Comparison of ENCODE assay signal across 8 cellular contexts in the genomic region with DNA sequence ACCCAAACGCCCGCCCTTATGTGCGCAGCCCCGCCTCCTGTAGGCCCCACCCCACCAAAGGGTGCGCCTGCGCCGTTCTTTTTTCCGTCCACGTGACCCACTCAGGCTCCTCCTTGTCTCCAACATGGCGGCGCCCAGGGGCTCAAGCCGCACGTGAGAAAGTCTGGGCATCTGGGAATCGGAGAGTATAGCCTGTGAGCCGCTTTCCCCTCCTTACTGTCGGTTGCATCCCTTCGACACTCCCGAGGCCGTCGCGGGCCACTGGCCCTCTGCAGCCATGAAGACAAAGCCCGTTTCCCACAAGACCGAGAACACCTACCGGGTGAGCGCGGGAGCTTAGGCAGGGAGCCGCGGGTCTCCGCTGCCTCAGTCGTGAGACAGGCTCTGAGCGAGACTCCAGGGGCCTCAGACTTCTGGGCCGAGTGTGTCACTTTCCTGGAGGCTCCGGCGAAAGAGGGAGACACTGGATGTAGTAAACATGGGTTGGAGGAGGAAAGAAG. TPM values are rescaled to one million over a fixed set of nuclear protein-coding genes. Genes with fewer than 3 reads are reported as not detected.
DNase-seq lines count a peak whose midpoint lies in the region; ATAC-seq and TF ChIP-seq lines count a peak whose summit lies in the region.

A gene (plus strand): TSS at position 100 of the 500 bp plus-strand sequence. CDS start 178 bp downstream, at position 278.

- H3K9me3 ChIP-seq in IMR-90 (ENCODE audit: control insufficient read depth, insufficient read depth, low read length), result no peaks in the 10 kb centered on the region

- no peak within 1 kb of the TSS for H2BK5ac ChIP-seq in IMR-90 (ENCODE audit: low read depth, low read length, poor library complexity, severe bottlenecking)

- peak within 1 kb of the TSS; percentile 60; the same call in 1 of the 2 replicates for H3K56ac ChIP-seq in IMR-90 (ENCODE audit: extremely low read depth, insufficient read depth, low read length)

- H4K8ac ChIP-seq in IMR-90 (ENCODE audit: low read depth in 2 of 2, low read length in 2 of 2), result peak within 1 kb of the TSS; percentile 55 to 90

- 0% methylated on average over 2 of the region's 34 CpGs; no CpG with 5 or more reads in 1 of the 2 experiments for WGBS in IMR-90 (ENCODE audit: extremely low coverage in 2 of 2, insufficient read length in 1 of 2), 2 experiments

- peaks cover 16 to 17% of the 10 kb centered on the region in 2 experiments for H3K79me1 ChIP-seq in IMR-90 (ENCODE audit: low read depth in 1 of 2, low read length in 2 of 2)

- H3K4me2 ChIP-seq in IMR-90 (ENCODE audit: low read depth, low read length), result peak within 1 kb of the TSS; percentile 69

- H2BK15ac ChIP-seq in IMR-90 (ENCODE audit: low read depth, low read length), result no peak within 1 kb of the TSS

- peak; percentile 65 for TF ChIP-seq POLR2A in IMR-90 (IDR thresholded peaks at IDR 0.05; ENCODE audit: low read depth, low read length)

- no peaks in the 10 kb centered on the region; the same call in 1 of the 2 replicates for H3K9me1 ChIP-seq in IMR-90 (ENCODE audit: insufficient read depth, low read length)

- no peak within 1 kb of the TSS for H3K18ac ChIP-seq in IMR-90 (ENCODE audit: low read depth, low read length)

- peak within 1 kb of the TSS; percentile 73; the same call in 1 of the 2 replicates for H4K5ac ChIP-seq in IMR-90 (ENCODE audit: low read depth, low read length)

- no peak within 1 kb of the TSS for H2BK120ac ChIP-seq in IMR-90 (ENCODE audit: low read depth, low read length)

- H2AFZ ChIP-seq in IMR-90 (replicated peaks; ENCODE audit: low read length, poor library complexity), result peak within 1 kb of the TSS; percentile 96

- ATAC-seq in GM21529 (IDR thresholded peaks at IDR 0.05; ENCODE audit: unreplicated experiment) (peak; percentile 99), IMR-90 (ENCODE audit: low read depth) (peak; percentile 100)

- H3K4ac ChIP-seq in IMR-90 (ENCODE audit: low read depth, low read length), result peak within 1 kb of the TSS; percentile 79

- peaks cover 2% of the 10 kb centered on the region; the same call in 1 of the 2 replicates for H3K36me3 ChIP-seq in IMR-90 (ENCODE audit: control insufficient read depth, insufficient read depth, low read length)

- peak within 1 kb of the TSS; percentile 74 for H2AK9ac ChIP-seq in IMR-90 (replicated peaks; ENCODE audit: low read depth, low read length, poor library complexity)

- no peak within 1 kb of the TSS for H2AK5ac ChIP-seq in IMR-90 (ENCODE audit: low read depth, low read length)

- DNase-seq in DMS114 treated with DMSO at 0.1 percent for 48 hours (lab: John Stamatoyannopoulos, UW; ENCODE audit: unreplicated experiment), result peak; percentile 87
- DNase-seq in IMR-90, result peak; percentile 82
- DNase-seq in OCI-M2 (lab: John Stamatoyannopoulos, UW; ENCODE audit: unreplicated experiment), result peak; percentile 51
- peak; percentile 92 for DNase-seq in activated T-cell treated with anti-CD3 and anti-CD28 coated beads for 24 hours (ENCODE audit: low read depth)
- DNase-seq in epithelial cell of prostate (ENCODE audit: low read depth, low spot score), result peak; percentile 40
- peak; percentile 94 for DNase-seq in mucosa of gallbladder (ENCODE audit: low spot score)
- peak; percentile 88 for DNase-seq in stimulated activated CD8-positive, alpha-beta memory T cell treated with anti-CD3 and anti-CD28 coated beads, Interleukin-4, amount 100 ng/mL, for 24 hours (ENCODE audit: low read depth)

- H3K4me3 ChIP-seq in IMR-90 (ENCODE audit: insufficient read depth, low read depth, low read length), result peak within 1 kb of the TSS; percentile 78

- H3K27me3 ChIP-seq in IMR-90 (ENCODE audit: control insufficient read depth, insufficient read depth, low read length), result peaks cover 4% of the 10 kb centered on the region

- CTCF ChIA-PET in IMR-90 (lab: Yijun Ruan, JAX), result interaction anchor here (0.7 kb wide), 1 partner anchor 338 kb away, joined by 3 read pairs; no protein-coding TSS in a partner anchor

- POLR2A ChIA-PET in IMR-90 (lab: Charles Lee; ENCODE audit: unreplicated experiment), result interaction anchor here (0.7 kb wide), 1 partner anchor 113 kb away, joined by 8 read pairs; no protein-coding TSS in a partner anchor

- peak within 1 kb of the TSS; percentile 85; the same call in 1 of the 2 replicates for H3K23ac ChIP-seq in IMR-90 (ENCODE audit: low read depth, low read length)

- dilution Hi-C loops in IMR-90 (cut with HindIII; ENCODE audit: low sequenced_read_pairs, unreplicated experiment), result no loop called here

- no peak for TF ChIP-seq RAD21 in IMR-90 (IDR thresholded peaks at IDR 0.05; ENCODE audit: low read length)

- intact Hi-C loops in IMR-90 (cut with micrococcal nuclease), result loop anchor here (5.0 kb wide), 2 partner anchors 153 to 453 kb away; no protein-coding TSS in a partner anchor

- H3K9ac ChIP-seq in IMR-90 (ENCODE audit: low read depth, low read length), result peak within 1 kb of the TSS; percentile 64

- BruUV-seq in IMR-90 (replicated peaks; lab: Mats Ljungman, UMichigan), result no TSS peak

- H2BK20ac ChIP-seq in IMR-90 (ENCODE audit: low read depth, low read length), result no peak within 1 kb of the TSS

- no peaks in the 10 kb centered on the region for H3K4me1 ChIP-seq in IMR-90 (ENCODE audit: control insufficient read depth, insufficient read depth, low read length)

- H4K20me1 ChIP-seq in IMR-90 (ENCODE audit: insufficient read depth, low read length), result no peaks in the 10 kb centered on the region

- no peak for TF ChIP-seq CTCF in IMR-90 (conservative IDR thresholded peaks at IDR 0.05; ENCODE audit: low read depth, low read length)

- H4K91ac ChIP-seq in IMR-90 (ENCODE audit: insufficient read depth, low read depth, low read length), result peak within 1 kb of the TSS; percentile 75; the same call in 1 of the 2 replicates

- H3K14ac ChIP-seq in IMR-90 (replicated peaks; ENCODE audit: low read depth, low read length), result peak within 1 kb of the TSS; percentile 54; the same call in 1 of the 2 replicates

- peak within 1 kb of the TSS; percentile 50; the same call in 1 of the 2 replicates for H3K27ac ChIP-seq in IMR-90 (ENCODE audit: insufficient read depth, low read length)
- no peak within 1 kb of the TSS for H3K27ac ChIP-seq in epithelial cell of prostate

- in situ Hi-C loops in IMR-90 (cut with MboI; ENCODE audit: low sequenced_read_pairs), result no loop called here

TF ChIP-seq in IMR-90, 13 proteins besides CTCF, POLR2A, EP300 and RAD21:
- TF ChIP-seq, protein P1, sequence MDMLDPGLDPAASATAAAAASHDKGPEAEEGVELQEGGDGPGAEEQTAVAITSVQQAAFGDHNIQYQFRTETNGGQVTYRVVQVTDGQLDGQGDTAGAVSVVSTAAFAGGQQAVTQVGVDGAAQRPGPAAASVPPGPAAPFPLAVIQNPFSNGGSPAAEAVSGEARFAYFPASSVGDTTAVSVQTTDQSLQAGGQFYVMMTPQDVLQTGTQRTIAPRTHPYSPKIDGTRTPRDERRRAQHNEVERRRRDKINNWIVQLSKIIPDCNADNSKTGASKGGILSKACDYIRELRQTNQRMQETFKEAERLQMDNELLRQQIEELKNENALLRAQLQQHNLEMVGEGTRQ (IDR thresholded peaks at IDR 0.05; ENCODE audit: low read depth, low read length), result peak; percentile 97
- TF ChIP-seq MAZ (IDR thresholded peaks at IDR 0.05; ENCODE audit: borderline replicate concordance, low read depth, low read length) (peak; percentile 59; the same call in 1 of the 2 replicates), MXI1 (IDR thresholded peaks at IDR 0.05; ENCODE audit: borderline replicate concordance, low read depth, low read length) (peak; percentile 100), BHLHE40 (IDR thresholded peaks at IDR 0.05; ENCODE audit: low read depth, low read length) (peak; percentile 84), SMC3 (IDR thresholded peaks at IDR 0.05; ENCODE audit: low read depth, low read length) (no peak), CHD1 (IDR thresholded peaks at IDR 0.05; ENCODE audit: low read depth, low read length) (no peak), RCOR1 (IDR thresholded peaks at IDR 0.05; ENCODE audit: insufficient replicate concordance, low read length) (no peak), FOS (IDR thresholded peaks at IDR 0.05; ENCODE audit: low read depth, low read length) (no peak)

RNA-seq across cellular contexts. Expression of the gene that starts here (rescaled TPM):
- total RNA-seq in IMR-90 (2012; rRNA removed) (22.0 and 29.7 TPM in 2 replicates), mucosa of gallbladder (6.3 TPM)
- polyA plus RNA-seq in IMR-90 (2012; rRNA removed), result 6.3 and 6.8 TPM in 2 replicates
- polyA plus RNA-seq in IMR-90 (2012; cell fraction: cytosol; rRNA removed), result 0.95 and 1.5 TPM in 2 replicates
- polyA plus RNA-seq in IMR-90 (2012; cell fraction: nucleus; rRNA removed; ENCODE audit: low replicate concordance), result 0.87 and 5.8 TPM in 2 replicates

Comparison
In these comparisons a context has a peak if more than half of its experiments do, and no peak if none do; other contexts are left out.
1. DNase-seq: peak in every context shown above with its lines; median percentile 94 in mucosa of gallbladder; 92 in activated T-cell treated with anti-CD3 and anti-CD28 coated beads for 24 hours; 88 in stimulated activated CD8-positive, alpha-beta memory T cell treated with anti-CD3 and anti-CD28 coated beads, Interleukin-4, amount 100 ng/mL, for 24 hours; 87 in DMS114 treated with DMSO at 0.1 percent for 48 hours; 82 in IMR-90; 51 in OCI-M2; 40 in epithelial cell of prostate.